ENCODE assay signal across 8 cellular contexts in genomic region chr21:43938751-43939442, GRCh38.
DNase-seq lines count a peak whose midpoint lies in the region; ATAC-seq, FAIRE-seq and TF ChIP-seq lines count a peak whose summit lies in the region.

No MANE protein-coding gene starts in this region.

- H3K4me1 ChIP-seq in endothelial cell of umbilical vein (ENCODE audit: control insufficient read depth, extremely low read depth, insufficient read depth, low read length) (peaks cover 5% of the 10 kb centered on the region), mucosa of rectum (ENCODE audit: control insufficient read depth in 2 of 2, insufficient read depth in 2 of 2, low read length in 2 of 2) (peaks cover 10 to 13% of the 10 kb centered on the region in 2 donors)

- no peaks in the 10 kb centered on the region for H3K9me1 ChIP-seq in endothelial cell of umbilical vein (replicated peaks; ENCODE audit: control insufficient read depth, extremely low read depth, insufficient read depth, low read length)

- H3K9ac ChIP-seq in endothelial cell of umbilical vein (replicated peaks; ENCODE audit: extremely low read depth, insufficient read depth, low read length) = peak overlapping the region; percentile 29
- peak overlapping the region in 1 of 2 donors; percentile 57 for H3K9ac ChIP-seq in mucosa of rectum (ENCODE audit: low read depth in 1 of 2, low read length in 2 of 2)

- H3K9me3 ChIP-seq in endothelial cell of umbilical vein (replicated peaks; ENCODE audit: control insufficient read depth, insufficient read depth, low read length) = no peaks in the 10 kb centered on the region
- H3K9me3 ChIP-seq in mucosa of rectum (ENCODE audit: control insufficient read depth in 2 of 2, low read length in 2 of 2) = no peaks in the 10 kb centered on the region

- TF ChIP-seq CTCF in endothelial cell of umbilical vein (IDR thresholded peaks at IDR 0.05; ENCODE audit: extremely low read depth in 1 of 2, insufficient read depth in 1 of 2, low read depth in 1 of 2, low read length in 2 of 2) = peak; percentile 99 to 100

- ATAC-seq in GM18499 (IDR thresholded peaks at IDR 0.05; ENCODE audit: insufficient read depth, unreplicated experiment) (peak; percentile 60), HG02938 (IDR thresholded peaks at IDR 0.05; ENCODE audit: unreplicated experiment) (peak; percentile 77)

- H3K4me2 ChIP-seq in endothelial cell of umbilical vein (ENCODE audit: insufficient read depth, low read length) = peak overlapping the region; percentile 67

- TF ChIP-seq POLR2A in endothelial cell of umbilical vein (IDR thresholded peaks at IDR 0.05; ENCODE audit: low read depth, low read length) = no peak

- H4K20me1 ChIP-seq in endothelial cell of umbilical vein (replicated peaks; ENCODE audit: control insufficient read depth, extremely low read depth, insufficient read depth, low read length) = no peaks in the 10 kb centered on the region

- POLR2A ChIA-PET in endothelial cell of umbilical vein (lab: Charles Lee) = no interaction called here

- DNase-seq in 8988T (peak; percentile 89), NCI-H526 (lab: John Stamatoyannopoulos, UW) (peak; percentile 18 to 87), endothelial cell of umbilical vein (ENCODE audit: low read depth, low spot score) (peak; percentile 68)
- DNase-seq in activated CD8-positive, alpha-beta memory T cell treated with anti-CD3 and anti-CD28 coated beads for 4 hours (ENCODE audit: low read depth in 2 of 2) = peak; percentile 76 to 82
- DNase-seq in stimulated activated CD8-positive, alpha-beta memory T cell treated with anti-CD3 and anti-CD28 coated beads, Interleukin-4, amount 100 ng/mL, for 4 hours (ENCODE audit: low read depth in 2 of 2, low spot score in 1 of 2) = peak; percentile 76 to 89

- H3K79me2 ChIP-seq in endothelial cell of umbilical vein (ENCODE audit: control insufficient read depth, insufficient read depth, low read length) = peaks cover 8% of the 10 kb centered on the region

- peak; percentile 86 for FAIRE-seq in endothelial cell of umbilical vein (lab: Jason Lieb, UNC)

- peak overlapping the region; percentile 53 for H2AFZ ChIP-seq in endothelial cell of umbilical vein (ENCODE audit: low read depth, low read length)

- H3K27ac ChIP-seq in endothelial cell of umbilical vein (ENCODE audit: insufficient read depth, low read depth, low read length) = peak overlapping the region; percentile 42
- no peak overlapping the region for H3K27ac ChIP-seq in mucosa of rectum (ENCODE audit: low read depth in 2 of 2, low read length in 2 of 2)

- CTCF ChIA-PET in endothelial cell of umbilical vein (lab: Charles Lee) = interaction anchor here (0.7 to 4.0 kb wide), 20 partner anchors 10 to 150 kb away, joined by 3 to 41 read pairs (median 3); partner anchors contain the start of gene TRAPPC10

- H3K36me3 ChIP-seq in endothelial cell of umbilical vein (ENCODE audit: control insufficient read depth in 2 of 2, extremely low read depth in 1 of 2, insufficient read depth in 2 of 2, low read length in 2 of 2) (peaks cover 0 to 2% of the 10 kb centered on the region in 2 experiments), mucosa of rectum (ENCODE audit: control insufficient read depth in 2 of 2, insufficient read depth in 2 of 2, low read length in 2 of 2) (peaks cover 3 to 4% of the 10 kb centered on the region in 2 donors)

- H3K4me3 ChIP-seq in endothelial cell of umbilical vein (replicated peaks in 1 of 3; ENCODE audit: insufficient read depth in 1 of 3, low read depth in 1 of 3, low read length in 3 of 3) = peak overlapping the region; percentile 20 to 59 (median 27)
- peak overlapping the region; percentile 55 to 64 for H3K4me3 ChIP-seq in mucosa of rectum (ENCODE audit: low read length in 2 of 2)

- intact Hi-C loops in endothelial cell of umbilical vein (cut with micrococcal nuclease) = loop anchor here (1.0 to 5.0 kb wide), 3 partner anchors 47 to 128 kb away; no protein-coding TSS in a partner anchor

- BruUV-seq in endothelial cell of umbilical vein (replicated peaks; lab: Mats Ljungman, UMichigan) = no TSS peak

- H3K27me3 ChIP-seq in endothelial cell of umbilical vein (ENCODE audit: control insufficient read depth in 2 of 2, insufficient read depth in 2 of 2, low read length in 2 of 2) (no peaks in the 10 kb centered on the region), mucosa of rectum (ENCODE audit: control insufficient read depth in 2 of 2, insufficient read depth in 2 of 2, low read length in 2 of 2) (no peaks in the 10 kb centered on the region)

- dilution Hi-C loops in endothelial cell of umbilical vein (cut with MboI; ENCODE audit: extremely low pct_ligation_motif_present, low sequenced_read_pairs) = no loop called here

TF ChIP-seq in endothelial cell of umbilical vein, 7 proteins besides CTCF, POLR2A, EP300 and RAD21:
- TF ChIP-seq, protein P1, sequence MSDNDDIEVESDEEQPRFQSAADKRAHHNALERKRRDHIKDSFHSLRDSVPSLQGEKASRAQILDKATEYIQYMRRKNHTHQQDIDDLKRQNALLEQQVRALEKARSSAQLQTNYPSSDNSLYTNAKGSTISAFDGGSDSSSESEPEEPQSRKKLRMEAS (IDR thresholded peaks at IDR 0.05; ENCODE audit: insufficient read depth, insufficient read length) = peak; percentile 22
- TF ChIP-seq GATA2 (IDR thresholded peaks at IDR 0.05; ENCODE audit: insufficient read depth, insufficient read length, low read depth, low read length) = no peak
- no peak for TF ChIP-seq MYC (IDR thresholded peaks at IDR 0.05; ENCODE audit: low read depth, low read length)
- TF ChIP-seq EZH2 (IDR thresholded peaks at IDR 0.05; ENCODE audit: borderline replicate concordance, low read depth, low read length, severe bottlenecking) = no peak
- TF ChIP-seq FOS (IDR thresholded peaks at IDR 0.05; ENCODE audit: borderline replicate concordance, insufficient read depth, low read length) = no peak
- TF ChIP-seq POLR2AphosphoS5 (IDR thresholded peaks at IDR 0.05; ENCODE audit: insufficient read depth, low read depth, low read length) = peak; percentile 19
- TF ChIP-seq JUN (IDR thresholded peaks at IDR 0.05; ENCODE audit: borderline replicate concordance, insufficient read depth, insufficient read length, low read depth) = no peak
TF ChIP-seq in endothelial cell of umbilical vein: peak in this region for 2.
